ENCODE assay signal across 1 cellular context in genomic region chr3:149609595-149609994, GRCh38.
TF ChIP-seq lines count a peak whose summit lies in the region.

No MANE protein-coding gene starts in this region.

TF ChIP-seq in GM23338, 12 proteins besides CTCF, POLR2A, EP300 and RAD21 (continued from another document):
- TF ChIP-seq ZNF462 (CRISPR knock-in tag; IDR thresholded peaks at IDR 0.05) = no peak
- no peak for TF ChIP-seq ZNF114 (CRISPR knock-in tag; IDR thresholded peaks at IDR 0.05)
- no peak for TF ChIP-seq JUNB (IDR thresholded peaks at IDR 0.05; ENCODE audit: unreplicated experiment)
